In genomic region chr5:57442080-57442839, GRCh38 we compare ENCODE assay signal across 9 cellular contexts. TPM values are rescaled to one million over a fixed set of nuclear protein-coding genes. Genes with fewer than 3 reads are reported as not detected.
DNase-seq lines count a peak whose midpoint lies in the region; ATAC-seq and TF ChIP-seq lines count a peak whose summit lies in the region.
"Had no signal": no experiment of that assay in that cellular context is flagged by ENCODE, and none has a peak within 500 bp of the region (broad histone marks: within the 10 kb centered on the region; RNA-seq: fewer than 3 reads in every experiment).

No MANE protein-coding gene starts in this region.

- no peaks in the 10 kb centered on the region for H3K4me1 Mint-ChIP-seq in naive thymus-derived CD8-positive, alpha-beta T cell

- peaks cover 2 to 30% (median 9%) of the 10 kb centered on the region in 5 donors for H3K27me3 Mint-ChIP-seq in naive thymus-derived CD8-positive, alpha-beta T cell

- peak; percentile 47 for ATAC-seq in GM21723 (IDR thresholded peaks at IDR 0.05; ENCODE audit: unreplicated experiment)
- no peak for ATAC-seq in naive thymus-derived CD8-positive, alpha-beta T cell

- H3K27me3 ChIP-seq in BJ (ENCODE audit: control insufficient read depth, insufficient read depth, low read length), result no peaks in the 10 kb centered on the region

- POLR2A ChIA-PET in BJ (lab: Charles Lee), result no interaction called here
- POLR2A ChIA-PET in naive thymus-derived CD8-positive, alpha-beta T cell (lab: Charles Lee), result no interaction called here

- H3K4me3 Mint-ChIP-seq in naive thymus-derived CD8-positive, alpha-beta T cell, result no peak overlapping the region

- H3K9me3 Mint-ChIP-seq in naive thymus-derived CD8-positive, alpha-beta T cell, result no peaks in the 10 kb centered on the region

- TF ChIP-seq CTCF in BJ (IDR thresholded peaks at IDR 0.05; ENCODE audit: insufficient read depth, low read depth, low read length), result no peak

- no peaks in the 10 kb centered on the region for H3K36me3 ChIP-seq in BJ (ENCODE audit: control insufficient read depth, insufficient read depth, low read length)

- DNase-seq in BJ (ENCODE audit: low read depth) (peak; percentile 80), SW480 (ENCODE audit: low spot score) (peak; percentile 59), iris pigment epithelial cell (ENCODE audit: low read depth) (peak; percentile 93), DMS114 treated with DMSO at 0.1 percent for 48 hours (lab: John Stamatoyannopoulos, UW; ENCODE audit: unreplicated experiment) (no peak), NCI-H526 treated with DMSO at 0.1 percent for 48 hours (lab: John Stamatoyannopoulos, UW) (no peak), COR-L47 (lab: John Stamatoyannopoulos, UW) (no peak)
- DNase-seq in naive thymus-derived CD8-positive, alpha-beta T cell, result no peak
- DNase-seq: NCI-H187 had no signal

- H3K36me3 Mint-ChIP-seq in naive thymus-derived CD8-positive, alpha-beta T cell, result no peaks in the 10 kb centered on the region

- no peak overlapping the region for H3K27ac Mint-ChIP-seq in naive thymus-derived CD8-positive, alpha-beta T cell

- CTCF ChIA-PET in BJ (lab: Yijun Ruan, JAX), result interaction anchor here (0.5 to 2.8 kb wide), 6 partner anchors 28 to 144 kb away, joined by 3 to 10 read pairs (median 4); no protein-coding TSS in a partner anchor

- H3K4me3 ChIP-seq in BJ (ENCODE audit: low read depth, low read length), result no peak overlapping the region

RNA-seq across cellular contexts. Expression of gene ACTBL2, which starts 40.4 kb away (rescaled TPM):
- polyA plus RNA-seq in BJ (2011; rRNA removed), result 0.05 and 0.07 TPM in 2 replicates
- 0.14 TPM in 1 of 2 replicates, not detected in the other for polyA minus RNA-seq in BJ (2011; rRNA and poly(A)+ RNA removed)
- total RNA-seq in naive thymus-derived CD8-positive, alpha-beta T cell, result not detected
- polyA plus RNA-seq in naive thymus-derived CD8-positive, alpha-beta T cell, result not detected

Comparison
In these comparisons a context has a peak if more than half of its experiments do, and no peak if none do; other contexts are left out.
1. DNase-seq: peak in BJ (single experiment), SW480 (single experiment) and iris pigment epithelial cell (single experiment); none in DMS114 treated with DMSO at 0.1 percent for 48 hours (single experiment), naive thymus-derived CD8-positive, alpha-beta T cell (0 of 10), NCI-H526 treated with DMSO at 0.1 percent for 48 hours (single experiment) and COR-L47 (single experiment).